In the genomic region with DNA sequence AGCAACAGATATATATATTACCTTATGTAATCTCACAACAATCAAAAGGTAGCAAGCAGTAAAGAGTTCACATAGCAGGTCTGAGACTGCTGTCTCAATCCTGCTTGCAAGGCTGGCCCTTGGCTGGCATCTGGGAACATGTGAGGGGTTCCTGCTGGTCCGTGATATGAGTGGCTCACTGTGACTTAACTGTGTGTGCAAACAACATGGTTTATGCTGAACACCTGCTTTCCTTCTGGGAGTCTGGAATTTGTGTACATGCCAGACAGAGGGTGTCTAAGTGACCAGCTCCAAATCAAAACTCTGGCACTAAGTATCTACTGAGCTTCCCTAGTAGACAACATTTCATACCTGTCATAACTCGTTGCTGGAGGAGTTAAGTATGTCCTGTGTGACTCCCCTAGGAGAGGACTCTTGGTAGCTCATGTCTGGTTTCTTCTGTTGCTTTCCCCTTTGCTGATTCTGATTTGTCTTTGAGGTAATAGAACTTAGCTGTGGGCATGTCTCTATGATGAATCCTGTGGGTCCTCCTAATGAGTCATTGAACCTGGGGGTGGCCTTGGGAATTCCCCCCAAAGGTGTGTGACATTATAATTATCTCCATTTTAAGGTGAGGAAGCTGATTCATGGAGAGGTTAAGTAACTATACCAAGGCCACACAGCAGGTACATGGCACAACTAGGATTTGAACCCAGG, we compare ENCODE assay signal across 10 cellular contexts.
DNase-seq lines count a peak whose midpoint lies in the region; ATAC-seq, FAIRE-seq and TF ChIP-seq lines count a peak whose summit lies in the region.
"Had no signal": no experiment of that assay in that cellular context is flagged by ENCODE, and none has a peak within 500 bp of the region (broad histone marks: within the 10 kb centered on the region; RNA-seq: fewer than 3 reads in every experiment).

No MANE protein-coding gene starts in this region.

- no peak for ATAC-seq in Right ventricle myocardium inferior
- ATAC-seq in GM18867 (IDR thresholded peaks at IDR 0.05; ENCODE audit: unreplicated experiment) = no peak
- no peak for ATAC-seq in pancreas

- no peaks in the 10 kb centered on the region for H3K27me3 ChIP-seq in right atrium auricular region
- no peaks in the 10 kb centered on the region for H3K27me3 ChIP-seq in bronchial epithelial cell (ENCODE audit: control insufficient read depth, insufficient read depth, low read length)
- H3K27me3 ChIP-seq in smooth muscle cell (ENCODE audit: low read depth) = no peaks in the 10 kb centered on the region
- no peaks in the 10 kb centered on the region for H3K27me3 ChIP-seq in pancreas

- no peak overlapping the region for H3K9ac ChIP-seq in smooth muscle cell (ENCODE audit: low read depth)

- H2AFZ ChIP-seq in smooth muscle cell (ENCODE audit: low read depth) = no peak overlapping the region

- WGBS in smooth muscle cell (ENCODE audit: low lambda C conversion rate) = 92% methylated on average over 2 of the region's 2 CpGs
- 31 to 32% methylated on average over 2 of the region's 2 CpGs for WGBS in pancreas, 2 donors

- no peaks in the 10 kb centered on the region for H3K79me2 ChIP-seq in smooth muscle cell (ENCODE audit: low read depth)

- H4K20me1 ChIP-seq in smooth muscle cell (ENCODE audit: low read depth) = no peaks in the 10 kb centered on the region

- intact Hi-C loops in Right ventricle myocardium inferior (cut with DNase I) = loop anchor here (10.0 kb wide), 1 partner anchor 131 kb away; no protein-coding TSS in a partner anchor
- intact Hi-C loops in pancreas (cut with DNase I) = no loop called here

- DNase-seq in right atrium auricular region (ENCODE audit: low spot score) (no peak), Right ventricle myocardium inferior (ENCODE audit: missing footprints) (no peak), bronchial epithelial cell (ENCODE audit: low read depth) (peak; percentile 94), smooth muscle cell (lab: John Stamatoyannopoulos, UW; ENCODE audit: unreplicated experiment) (no peak), Ammon's horn (ENCODE audit: low spot score) (no peak), NCI-H446 treated with DMSO at 0.1 percent for 48 hours (lab: John Stamatoyannopoulos, UW) (no peak), pancreas (no peak)
- DNase-seq: NCI-H510A treated with DMSO at 0.1 percent for 48 hours had no signal

- H3K9me3 ChIP-seq in right atrium auricular region (no peaks in the 10 kb centered on the region), smooth muscle cell (replicated peaks; ENCODE audit: low read depth) (no peaks in the 10 kb centered on the region), pancreas (no peaks in the 10 kb centered on the region)

- H3F3A ChIP-seq in smooth muscle cell (ENCODE audit: low read depth) = peaks cover 10% of the 10 kb centered on the region

- H3K4me3 ChIP-seq in right atrium auricular region (no peak overlapping the region), bronchial epithelial cell (ENCODE audit: low read depth, low read length) (no peak overlapping the region), smooth muscle cell (no peak overlapping the region), pancreas (no peak overlapping the region)

- H3K27ac ChIP-seq in right atrium auricular region (peak overlapping the region; percentile 68 to 71), smooth muscle cell (ENCODE audit: low read depth) (peak overlapping the region; percentile 40), pancreas (no peak overlapping the region)
- H3K27ac ChIP-seq: C4-2B had no signal

- peaks cover 0 to 20% of the 10 kb centered on the region in 2 donors for H3K4me1 ChIP-seq in right atrium auricular region
- peaks cover 28% of the 10 kb centered on the region for H3K4me1 ChIP-seq in smooth muscle cell (ENCODE audit: low read depth)
- H3K4me1 ChIP-seq in pancreas = peaks cover 4 to 18% (median 6%) of the 10 kb centered on the region in 3 donors

- FAIRE-seq in bronchial epithelial cell (lab: Jason Lieb, UNC) (no peak), pancreas (lab: Jason Lieb, UNC) (no peak)

- TF ChIP-seq CTCF in right atrium auricular region (IDR thresholded peaks at IDR 0.05) = no peak
- no peak for TF ChIP-seq CTCF in bronchial epithelial cell (IDR thresholded peaks at IDR 0.05; ENCODE audit: insufficient read depth, low read length, severe bottlenecking)
- TF ChIP-seq CTCF in smooth muscle cell (IDR thresholded peaks at IDR 0.05; ENCODE audit: borderline replicate concordance, insufficient read depth, poor library complexity, severe bottlenecking) = no peak
- TF ChIP-seq CTCF in pancreas (IDR thresholded peaks at IDR 0.05) = no peak

- no peak overlapping the region for H3K4me2 ChIP-seq in smooth muscle cell

- no peaks in the 10 kb centered on the region for H3K36me3 ChIP-seq in right atrium auricular region
- no peaks in the 10 kb centered on the region for H3K36me3 ChIP-seq in bronchial epithelial cell (ENCODE audit: control insufficient read depth, insufficient read depth, low read length)
- H3K36me3 ChIP-seq in smooth muscle cell (ENCODE audit: low read depth) = no peaks in the 10 kb centered on the region
- no peaks in the 10 kb centered on the region for H3K36me3 ChIP-seq in pancreas

Comparison
In these comparisons a context has a peak if more than half of its experiments do, and no peak if none do; other contexts are left out.
1. H3K27ac ChIP-seq: peak in right atrium auricular region (2 of 2) and smooth muscle cell (single experiment); none in pancreas (0 of 4).